Comparison of ENCODE assay signal across 16 cellular contexts in the genomic region with DNA sequence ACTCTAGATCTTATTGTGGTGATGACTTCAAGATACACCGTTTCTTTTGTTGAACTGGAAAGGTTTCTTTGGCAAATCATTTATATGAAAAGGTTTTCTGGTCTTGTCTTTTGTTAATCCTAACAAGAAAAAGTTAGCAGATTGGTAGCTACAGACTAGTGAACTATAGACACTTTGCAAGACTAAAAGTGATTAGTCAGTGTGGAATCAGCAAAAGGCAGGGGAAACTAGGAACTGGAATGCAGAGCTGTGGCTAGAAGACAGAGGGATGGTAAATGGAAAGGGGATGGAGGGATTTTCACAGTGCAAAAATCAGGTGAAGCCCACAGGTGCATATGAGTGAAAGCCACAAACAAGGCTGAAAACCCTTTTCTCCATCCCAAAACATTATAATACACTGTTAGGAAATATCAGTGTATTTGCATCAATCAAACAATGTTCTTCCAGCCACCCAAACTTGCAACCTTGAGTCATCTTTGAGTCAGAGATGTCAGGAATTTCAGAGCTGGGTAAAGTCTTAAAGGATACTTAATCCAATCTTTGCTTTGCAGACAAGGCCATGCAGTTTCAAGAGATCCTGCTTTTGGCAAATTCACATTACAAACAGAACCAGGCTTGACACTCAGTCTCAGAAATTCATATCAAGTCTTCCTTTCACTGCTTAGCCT. TPM values are rescaled to one million over a fixed set of nuclear protein-coding genes. Genes with fewer than 3 reads are reported as not detected.
DNase-seq lines count a peak whose midpoint lies in the region; ATAC-seq, FAIRE-seq and TF ChIP-seq lines count a peak whose summit lies in the region.
"Had no signal": no experiment of that assay in that cellular context is flagged by ENCODE, and none has a peak within 500 bp of the region (broad histone marks: within the 10 kb centered on the region; RNA-seq: fewer than 3 reads in every experiment).

No MANE protein-coding gene starts in this region.

- no peak overlapping the region for H3K9ac ChIP-seq in astrocyte (ENCODE audit: low read length)

- H3K36me3 ChIP-seq in astrocyte (ENCODE audit: insufficient read depth, low read length), result no peaks in the 10 kb centered on the region

- no peaks in the 10 kb centered on the region for H3K9me3 Mint-ChIP-seq in astrocyte (ENCODE audit: unreplicated experiment)
- H3K9me3 Mint-ChIP-seq: brain had no signal

- peaks cover 59% of the 10 kb centered on the region for H3K4me1 ChIP-seq in A549
- peaks cover 19% of the 10 kb centered on the region for H3K4me1 ChIP-seq in astrocyte (ENCODE audit: insufficient read depth, low read length)
- H3K4me1 ChIP-seq in foreskin keratinocyte, result peaks cover 58% of the 10 kb centered on the region

- ATAC-seq in A549 (peak; percentile 82 to 86), foreskin keratinocyte (peak; percentile 79), HG02623 (IDR thresholded peaks at IDR 0.05; ENCODE audit: unreplicated experiment) (no peak)
- ATAC-seq: K562 had no signal

- FAIRE-seq in A549 (lab: Jason Lieb, UNC) (peak; percentile 95), astrocyte (lab: Jason Lieb, UNC) (peak; percentile 94)
- FAIRE-seq: G401.6, K562, TTC549 had no signal

- TF ChIP-seq CTCF in A549 (IDR thresholded peaks at IDR 0.05) (no peak), astrocyte (IDR thresholded peaks at IDR 0.05; ENCODE audit: insufficient read depth, low read depth, low read length) (no peak), foreskin keratinocyte (conservative IDR thresholded peaks at IDR 0.05) (no peak)

- H4K20me1 ChIP-seq in astrocyte (ENCODE audit: insufficient read depth, low read length), result no peaks in the 10 kb centered on the region

- TF ChIP-seq EP300 in A549 (IDR thresholded peaks at IDR 0.05), result peak; percentile 30 to 50; a peak in 2 of 5 replicates

- TF ChIP-seq POLR2A in A549 (IDR thresholded peaks at IDR 0.05; ENCODE audit: low read length), result no peak

- DNase-seq in A549 (ENCODE audit: low read depth in 1 of 2, low spot score in 1 of 2), result peak; percentile 21 to 75
- DNase-seq in HS-27A (ENCODE audit: low read depth), result peak; percentile 50
- peak; percentile 85 for DNase-seq in astrocyte (ENCODE audit: low read depth)
- peak; percentile 73 to 90 for DNase-seq in foreskin keratinocyte
- no peak for DNase-seq in putamen (ENCODE audit: low spot score)
- no peak for DNase-seq in DMS53 treated with DMSO at 0.1 percent for 48 hours (lab: John Stamatoyannopoulos, UW; ENCODE audit: unreplicated experiment)
- no peak for DNase-seq in OCI-M1 (lab: John Stamatoyannopoulos, UW)
- DNase-seq: AML-193; foreskin melanocyte; NCI-H2081 treated with DMSO at 0.1 percent for 48 hours; stimulated activated CD4-positive, alpha-beta T cell treated with anti-CD3 and anti-CD28 coated beads, Interleukin-4, amount 100 ng/mL, for 1 hour had no signal

- H3K27ac ChIP-seq in A549 (peak overlapping the region; percentile 84 to 87), astrocyte (ENCODE audit: low read depth, low read length) (peak overlapping the region; percentile 38), foreskin keratinocyte (no peak overlapping the region)

- no peak overlapping the region for H3K4me3 Mint-ChIP-seq in astrocyte (ENCODE audit: unreplicated experiment)
- H3K4me3 Mint-ChIP-seq: brain had no signal

- CTCF ChIA-PET in A549 (lab: Yijun Ruan, JAX), result interaction anchor here (0.7 to 1.5 kb wide), 3 partner anchors 147 to 519 kb away, joined by 3 to 8 read pairs (median 4); no protein-coding TSS in a partner anchor

- no peaks in the 10 kb centered on the region for H3K79me2 ChIP-seq in astrocyte (ENCODE audit: insufficient read depth, low read length)

- H2AFZ ChIP-seq in astrocyte (ENCODE audit: low read depth, low read length), result peak overlapping the region; percentile 26

- peaks cover 61% of the 10 kb centered on the region for H3K4me1 Mint-ChIP-seq in astrocyte (ENCODE audit: low read depth, unreplicated experiment)

- peak in 1 of 2 experiments; percentile 28; a peak in 2 of 5 replicates for TF ChIP-seq RAD21 in A549 (conservative IDR thresholded peaks at IDR 0.05 in 1 of 2, IDR thresholded peaks at IDR 0.05 in 1 of 2)

- H3K4me3 ChIP-seq in A549 (no peak overlapping the region), astrocyte (ENCODE audit: insufficient read depth, low read depth, low read length) (peak overlapping the region; percentile 21)
- H3K4me3 ChIP-seq: K562 had no signal

- H3K27me3 ChIP-seq in astrocyte (ENCODE audit: insufficient read depth, low read length) (no peaks in the 10 kb centered on the region), foreskin keratinocyte (no peaks in the 10 kb centered on the region)

- H3K27ac Mint-ChIP-seq in astrocyte (ENCODE audit: unreplicated experiment), result peak overlapping the region; percentile 84
- H3K27ac Mint-ChIP-seq: brain had no signal

- no peaks in the 10 kb centered on the region for H3K9me3 ChIP-seq in A549
- H3K9me3 ChIP-seq in astrocyte (ENCODE audit: insufficient read depth, low read depth, low read length), result no peaks in the 10 kb centered on the region

- POLR2A ChIA-PET in A549 (lab: Yijun Ruan, JAX), result interaction anchor here (0.6 to 1.9 kb wide), 5 partner anchors 15 to 219 kb away, joined by 3 to 5 read pairs (median 4); no protein-coding TSS in a partner anchor

- H3K4me2 ChIP-seq in A549 (peak overlapping the region; percentile 64), astrocyte (ENCODE audit: low read length) (peak overlapping the region; percentile 70)

- WGBS in A549 (ENCODE audit: missing lambda C conversion rate), result 0% methylated on average over 1 of the region's 1 CpG

- no peaks in the 10 kb centered on the region for H3K27me3 Mint-ChIP-seq in astrocyte (ENCODE audit: low read depth, unreplicated experiment)

- no peaks in the 10 kb centered on the region for H3K36me3 Mint-ChIP-seq in astrocyte (ENCODE audit: low read depth, unreplicated experiment)
- H3K36me3 Mint-ChIP-seq: brain had no signal

TF ChIP-seq in A549, 52 proteins besides CTCF, POLR2A, EP300 and RAD21 (continues in another document):
- TF ChIP-seq, protein P1, sequence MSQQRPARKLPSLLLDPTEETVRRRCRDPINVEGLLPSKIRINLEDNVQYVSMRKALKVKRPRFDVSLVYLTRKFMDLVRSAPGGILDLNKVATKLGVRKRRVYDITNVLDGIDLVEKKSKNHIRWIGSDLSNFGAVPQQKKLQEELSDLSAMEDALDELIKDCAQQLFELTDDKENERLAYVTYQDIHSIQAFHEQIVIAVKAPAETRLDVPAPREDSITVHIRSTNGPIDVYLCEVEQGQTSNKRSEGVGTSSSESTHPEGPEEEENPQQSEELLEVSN (IDR thresholded peaks at IDR 0.05; ENCODE audit: borderline replicate concordance, low read depth), result no peak
- TF ChIP-seq MYC (IDR thresholded peaks at IDR 0.05; ENCODE audit: borderline replicate concordance, low read length) (no peak), RNF2 (IDR thresholded peaks at IDR 0.05; ENCODE audit: borderline replicate concordance, low read depth) (no peak), NR3C1 (IDR thresholded peaks at IDR 0.05) (no peak), FOSL2 (IDR thresholded peaks at IDR 0.05) (peak; percentile 86), FOSL2 (CRISPR knock-in tag; IDR thresholded peaks at IDR 0.05) (peak; percentile 90), MAFK (IDR thresholded peaks at IDR 0.05; ENCODE audit: partially characterized antibody) (peak; percentile 86), CBX8 (IDR thresholded peaks at IDR 0.05) (no peak), TP53 (CRISPR knock-in tag; IDR thresholded peaks at IDR 0.05) (no peak), JUN (IDR thresholded peaks at IDR 0.05) (peak in 1 of 2 experiments; percentile 59; a peak in 2 of 5 replicates), FOSB (CRISPR knock-in tag; IDR thresholded peaks at IDR 0.05) (no peak), FOXS1 (CRISPR knock-in tag; IDR thresholded peaks at IDR 0.05) (no peak), ESRRA (IDR thresholded peaks at IDR 0.05; ENCODE audit: borderline replicate concordance, low read length) (no peak), KDM5A (IDR thresholded peaks at IDR 0.05) (no peak), HOXA7 (CRISPR knock-in tag; IDR thresholded peaks at IDR 0.05) (no peak), MAZ (IDR thresholded peaks at IDR 0.05; ENCODE audit: borderline replicate concordance, low read depth, low read length) (no peak), HEYL (CRISPR knock-in tag; IDR thresholded peaks at IDR 0.05) (no peak), POLR2AphosphoS2 (conservative IDR thresholded peaks at IDR 0.05; ENCODE audit: low read length) (no peak)
- TF ChIP-seq, protein P2, sequence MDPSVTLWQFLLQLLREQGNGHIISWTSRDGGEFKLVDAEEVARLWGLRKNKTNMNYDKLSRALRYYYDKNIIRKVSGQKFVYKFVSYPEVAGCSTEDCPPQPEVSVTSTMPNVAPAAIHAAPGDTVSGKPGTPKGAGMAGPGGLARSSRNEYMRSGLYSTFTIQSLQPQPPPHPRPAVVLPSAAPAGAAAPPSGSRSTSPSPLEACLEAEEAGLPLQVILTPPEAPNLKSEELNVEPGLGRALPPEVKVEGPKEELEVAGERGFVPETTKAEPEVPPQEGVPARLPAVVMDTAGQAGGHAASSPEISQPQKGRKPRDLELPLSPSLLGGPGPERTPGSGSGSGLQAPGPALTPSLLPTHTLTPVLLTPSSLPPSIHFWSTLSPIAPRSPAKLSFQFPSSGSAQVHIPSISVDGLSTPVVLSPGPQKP (IDR thresholded peaks at IDR 0.05; ENCODE audit: low read depth, low read length), result no peak
- TF ChIP-seq, protein P3, sequence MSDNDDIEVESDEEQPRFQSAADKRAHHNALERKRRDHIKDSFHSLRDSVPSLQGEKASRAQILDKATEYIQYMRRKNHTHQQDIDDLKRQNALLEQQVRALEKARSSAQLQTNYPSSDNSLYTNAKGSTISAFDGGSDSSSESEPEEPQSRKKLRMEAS (IDR thresholded peaks at IDR 0.05), result no peak
- TF ChIP-seq, protein P4, sequence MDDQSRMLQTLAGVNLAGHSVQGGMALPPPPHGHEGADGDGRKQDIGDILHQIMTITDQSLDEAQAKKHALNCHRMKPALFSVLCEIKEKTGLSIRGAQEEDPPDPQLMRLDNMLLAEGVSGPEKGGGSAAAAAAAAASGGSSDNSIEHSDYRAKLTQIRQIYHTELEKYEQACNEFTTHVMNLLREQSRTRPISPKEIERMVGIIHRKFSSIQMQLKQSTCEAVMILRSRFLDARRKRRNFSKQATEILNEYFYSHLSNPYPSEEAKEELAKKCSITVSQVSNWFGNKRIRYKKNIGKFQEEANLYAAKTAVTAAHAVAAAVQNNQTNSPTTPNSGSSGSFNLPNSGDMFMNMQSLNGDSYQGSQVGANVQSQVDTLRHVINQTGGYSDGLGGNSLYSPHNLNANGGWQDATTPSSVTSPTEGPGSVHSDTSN (IDR thresholded peaks at IDR 0.05), result no peak

RNA-seq across cellular contexts. Expression of a gene that starts 52.7 kb away (rescaled TPM):
- 168 and 217 TPM in 2 replicates for polyA plus RNA-seq in A549 (2011; rRNA removed)
- 147 and 226 TPM in 2 replicates for polyA plus RNA-seq in A549 (2012; cell fraction: cytosol; rRNA removed)
- polyA plus RNA-seq in A549 (2012; cell fraction: nucleus; rRNA removed), result 345 and 402 TPM in 2 replicates
- polyA plus RNA-seq in A549 (2017; fragmentation: RNase III; extraction: RNeasy Plus Mini Kit Qiagen cat#74134 plus additional on column Dnase treatment), result 230 to 257 TPM (median 240 TPM) in 3 replicates
- polyA minus RNA-seq in A549 (2011; rRNA and poly(A)+ RNA removed), result 367 and 381 TPM in 2 replicates
- total RNA-seq in astrocyte, result 260 and 368 TPM in 2 replicates
- 179 and 369 TPM in 2 replicates for total RNA-seq in foreskin keratinocyte
- polyA plus RNA-seq in foreskin keratinocyte, result 43.6 and 113 TPM in 2 replicates
- polyA plus RNA-seq: K562 had no signal

Comparison
In these comparisons a context has a peak if more than half of its experiments do, and no peak if none do; other contexts are left out.
1. DNase-seq: peak in A549 (2 of 2), HS-27A (single experiment), astrocyte (single experiment) and foreskin keratinocyte (2 of 2); none in putamen (single experiment), DMS53 treated with DMSO at 0.1 percent for 48 hours (single experiment) and OCI-M1 (single experiment).